24 cellular contexts compared by ENCODE assay signal in genomic region chr6:7373739-7374138, GRCh38. TPM values are rescaled to one million over a fixed set of nuclear protein-coding genes. Genes with fewer than 3 reads are reported as not detected.
DNase-seq lines count a peak whose midpoint lies in the region; ATAC-seq, FAIRE-seq and TF ChIP-seq lines count a peak whose summit lies in the region.
"Had no signal": no experiment of that assay in that cellular context is flagged by ENCODE, and none has a peak within 500 bp of the region (broad histone marks: within the 10 kb centered on the region; RNA-seq: fewer than 3 reads in every experiment).

No MANE protein-coding gene starts in this region.

- no peak overlapping the region for H2AK5ac ChIP-seq in neuronal stem cell (ENCODE audit: low read depth, low read length)

- H3K36me3 Mint-ChIP-seq in dendritic cell treated with granulocyte-macrophage colony-stimulating factor and Interleukin-4, amounts not matched to agents 40 ng/mL and 50 ng/mL, for 4 days (ENCODE audit: low read depth) = no peaks in the 10 kb centered on the region
- H3K36me3 Mint-ChIP-seq: CD4-positive, alpha-beta memory T cell had no signal

- H2BK15ac ChIP-seq in neuronal stem cell (ENCODE audit: low read length) = no peak overlapping the region

- H3K27me3 Mint-ChIP-seq in dendritic cell treated with granulocyte-macrophage colony-stimulating factor and Interleukin-4, amounts not matched to agents 40 ng/mL and 50 ng/mL, for 4 days = no peaks in the 10 kb centered on the region

- H3K4me3 ChIP-seq in neuronal stem cell (ENCODE audit: low read length in 2 of 2) = no peak overlapping the region
- H3K4me3 ChIP-seq: body of pancreas, Peyer's patch, SK-N-MC, testis had no signal

- no peaks in the 10 kb centered on the region for H3K79me1 ChIP-seq in neuronal stem cell (ENCODE audit: low read depth, low read length)

- no peak overlapping the region for H3K9ac ChIP-seq in neuronal stem cell (ENCODE audit: low read depth, low read length, poor library complexity)

- no peaks in the 10 kb centered on the region for H3K36me3 ChIP-seq in neuronal stem cell (replicated peaks in 1 of 2; ENCODE audit: control insufficient read depth in 2 of 2, insufficient read depth in 2 of 2, low read length in 2 of 2)
- H3K36me3 ChIP-seq: Peyer's patch had no signal

- H3K14ac ChIP-seq in neuronal stem cell (ENCODE audit: low read length) = no peak overlapping the region

- H3K9me3 Mint-ChIP-seq in dendritic cell treated with granulocyte-macrophage colony-stimulating factor and Interleukin-4, amounts not matched to agents 40 ng/mL and 50 ng/mL, for 4 days = no peaks in the 10 kb centered on the region
- H3K9me3 Mint-ChIP-seq: activated B cell treated with CpG ODN at 0.5 μM for 24 hours; activated naive CD8-positive, alpha-beta T cell treated with anti-CD3 and anti-CD28 coated beads, Interleukin-2, amount 50 U/mL, for 24 hours; CD4-positive, alpha-beta memory T cell; nephron; T-helper 2 cell treated with Interferon-gamma antibody and Interleukin-4, amounts not matched to agents 5 μg/mL and 100 μg/mL, for 36 hours had no signal

- no peak for TF ChIP-seq POLR2A in GM12891 (IDR thresholded peaks at IDR 0.05; ENCODE audit: low read depth, low read length)
- TF ChIP-seq POLR2A in GM18505 (IDR thresholded peaks at IDR 0.05; ENCODE audit: borderline replicate concordance, extremely low read depth, insufficient read depth, insufficient read length) = no peak

- no peak overlapping the region for H3K4me3 Mint-ChIP-seq in dendritic cell treated with granulocyte-macrophage colony-stimulating factor and Interleukin-4, amounts not matched to agents 40 ng/mL and 50 ng/mL, for 4 days
- H3K4me3 Mint-ChIP-seq: activated B cell treated with CpG ODN at 0.5 μM for 24 hours; activated naive CD8-positive, alpha-beta T cell treated with anti-CD3 and anti-CD28 coated beads, Interleukin-2, amount 50 U/mL, for 24 hours; nephron; T-helper 2 cell treated with Interferon-gamma antibody and Interleukin-4, amounts not matched to agents 5 μg/mL and 100 μg/mL, for 36 hours had no signal

- DNase-seq in GM12891 (ENCODE audit: insufficient read length, low spot score) = no peak
- DNase-seq in MV-4-11 (lab: John Stamatoyannopoulos, UW) = peak; percentile 41
- no peak for DNase-seq in neuronal stem cell (ENCODE audit: low spot score)
- no peak for DNase-seq in NCI-H748 treated with DMSO at 0.1 percent for 48 hours (lab: John Stamatoyannopoulos, UW)
- DNase-seq in cortex of kidney (lab: John Stamatoyannopoulos, UW) = no peak
- DNase-seq: activated B cell treated with CpG ODN at 0.5 μM for 24 hours; activated CD4-positive, alpha-beta T cell treated with anti-CD3 and anti-CD28 coated beads, Interleukin-2, amount 50 U/mL, for 48 hours; activated effector memory CD4-positive, alpha-beta T cell treated with anti-CD3 and anti-CD28 coated beads, Interleukin-2, amount 50 U/mL, for 16 hours; activated naive CD8-positive, alpha-beta T cell treated with anti-CD3 and anti-CD28 coated beads, Interleukin-2, amount 50 U/mL, for 24 hours; body of pancreas; CD4-positive, alpha-beta memory T cell; head of caudate nucleus; NCI-H1105; NK-92 treated with Interleukin-12 subunit alpha and Interleukin-12 subunit beta, amount 100 ng/mL, for 24 hours; posterior cingulate gyrus; testis had no signal

- H4K91ac ChIP-seq in neuronal stem cell (ENCODE audit: low read depth, low read length, poor library complexity) = no peak overlapping the region

- peak overlapping the region; percentile 70 for H2AFZ ChIP-seq in neuronal stem cell (ENCODE audit: low read length)

- H3K27me3 ChIP-seq in neuronal stem cell (ENCODE audit: control insufficient read depth in 3 of 3, insufficient read depth in 3 of 3, low read depth in 1 of 3, low read length in 3 of 3) = peaks cover 0 to 4% (median 0%) of the 10 kb centered on the region in 3 experiments
- H3K27me3 ChIP-seq: body of pancreas, Peyer's patch, testis had no signal

- H3K4ac ChIP-seq in neuronal stem cell (ENCODE audit: low read length) = no peak overlapping the region

- intact Hi-C loops in dendritic cell treated with granulocyte-macrophage colony-stimulating factor and Interleukin-4, amounts not matched to agents 40 ng/mL and 50 ng/mL, for 4 days (cut with micrococcal nuclease) = no loop called here

- no peak overlapping the region for H3K18ac ChIP-seq in neuronal stem cell (ENCODE audit: low read length)

- peak overlapping the region; percentile 6 for H3K27ac Mint-ChIP-seq in dendritic cell treated with granulocyte-macrophage colony-stimulating factor and Interleukin-4, amounts not matched to agents 40 ng/mL and 50 ng/mL, for 4 days
- H3K27ac Mint-ChIP-seq: activated B cell treated with CpG ODN at 0.5 μM for 24 hours; activated naive CD8-positive, alpha-beta T cell treated with anti-CD3 and anti-CD28 coated beads, Interleukin-2, amount 50 U/mL, for 24 hours; nephron; T-helper 2 cell treated with Interferon-gamma antibody and Interleukin-4, amounts not matched to agents 5 μg/mL and 100 μg/mL, for 36 hours had no signal

- H2BK5ac ChIP-seq in neuronal stem cell (ENCODE audit: low read length) = no peak overlapping the region

- no peaks in the 10 kb centered on the region for H3K4me1 ChIP-seq in neuronal stem cell (ENCODE audit: control insufficient read depth in 2 of 2, insufficient read depth in 1 of 2, low read depth in 1 of 2, low read length in 2 of 2)
- H3K4me1 ChIP-seq: body of pancreas, Peyer's patch, testis had no signal

- no peak for ATAC-seq in GM18505 (IDR thresholded peaks at IDR 0.05; ENCODE audit: unreplicated experiment)
- ATAC-seq: activated naive CD8-positive, alpha-beta T cell treated with anti-CD3 and anti-CD28 coated beads, Interleukin-2, amount 50 U/mL, for 24 hours; body of pancreas had no signal

- no peak overlapping the region for H3K23ac ChIP-seq in neuronal stem cell (ENCODE audit: low read depth, low read length, poor library complexity)

- H4K8ac ChIP-seq in neuronal stem cell (ENCODE audit: low read depth, low read length) = no peak overlapping the region

- H3K27ac ChIP-seq in neuronal stem cell (replicated peaks; ENCODE audit: low read length) = no peak overlapping the region
- H3K27ac ChIP-seq: body of pancreas, Peyer's patch, SK-N-MC, testis had no signal

- H2BK12ac ChIP-seq in neuronal stem cell (ENCODE audit: low read length) = no peak overlapping the region

- no peak overlapping the region for H3K4me2 ChIP-seq in neuronal stem cell (ENCODE audit: insufficient read depth, low read length, poor library complexity, severe bottlenecking)

- WGBS in neuronal stem cell (ENCODE audit: extremely low coverage in 2 of 2, insufficient read length in 2 of 2, insufficient replicate concordance in 1 of 2), 2 donors = no CpG with 5 or more reads among the region's 3 CpGs

- no peak for FAIRE-seq in GM12891 (lab: Jason Lieb, UNC)
- FAIRE-seq: endometrium had no signal

- no peaks in the 10 kb centered on the region for H3K9me3 ChIP-seq in neuronal stem cell (replicated peaks in 1 of 2; ENCODE audit: control insufficient read depth in 2 of 2, insufficient read depth in 1 of 2, low read depth in 1 of 2, low read length in 2 of 2)
- H3K9me3 ChIP-seq: body of pancreas, Peyer's patch, testis had no signal

- H2BK120ac ChIP-seq in neuronal stem cell (ENCODE audit: low read depth, low read length) = no peak overlapping the region

- peaks cover 13% of the 10 kb centered on the region for H3K4me1 Mint-ChIP-seq in dendritic cell treated with granulocyte-macrophage colony-stimulating factor and Interleukin-4, amounts not matched to agents 40 ng/mL and 50 ng/mL, for 4 days (ENCODE audit: low read depth)
- H3K4me1 Mint-ChIP-seq: activated B cell treated with CpG ODN at 0.5 μM for 24 hours; CD4-positive, alpha-beta memory T cell; nephron had no signal

TF ChIP-seq in GM12891, 5 proteins besides CTCF, POLR2A, EP300 and RAD21:
- TF ChIP-seq POLR2AphosphoS5 (IDR thresholded peaks at IDR 0.05; ENCODE audit: low read depth, low read length) (no peak), SPI1 (IDR thresholded peaks at IDR 0.05; ENCODE audit: low read depth, low read length) (peak; percentile 45; the same call in 1 of the 2 replicates), POU2F2 (IDR thresholded peaks at IDR 0.05; ENCODE audit: low read depth, low read length) (no peak)

RNA-seq across cellular contexts. Expression of gene CAGE1, which starts 15.8 kb away (rescaled TPM):
- polyA plus RNA-seq in GM12891 (2012; ENCODE audit: low read depth, missing spikeins) = 0.05 TPM
- 0.01 TPM for polyA plus RNA-seq in neuronal stem cell (2013, experiment 1 of 2)
- polyA plus RNA-seq in neuronal stem cell (2013, experiment 2 of 2) = 0.01 TPM
- polyA plus RNA-seq: liver had no signal

RNA-seq across cellular contexts. Expression of gene RIOK1, which starts 15.9 kb away (rescaled TPM):
- polyA plus RNA-seq in GM12891 (2012; ENCODE audit: low read depth, missing spikeins) = 18.1 TPM
- 27.3 TPM for polyA plus RNA-seq in neuronal stem cell (2013, experiment 1 of 2)
- 26.7 TPM for polyA plus RNA-seq in neuronal stem cell (2013, experiment 2 of 2)
